ENCODE assay signal across 1 cellular context in the genomic region with DNA sequence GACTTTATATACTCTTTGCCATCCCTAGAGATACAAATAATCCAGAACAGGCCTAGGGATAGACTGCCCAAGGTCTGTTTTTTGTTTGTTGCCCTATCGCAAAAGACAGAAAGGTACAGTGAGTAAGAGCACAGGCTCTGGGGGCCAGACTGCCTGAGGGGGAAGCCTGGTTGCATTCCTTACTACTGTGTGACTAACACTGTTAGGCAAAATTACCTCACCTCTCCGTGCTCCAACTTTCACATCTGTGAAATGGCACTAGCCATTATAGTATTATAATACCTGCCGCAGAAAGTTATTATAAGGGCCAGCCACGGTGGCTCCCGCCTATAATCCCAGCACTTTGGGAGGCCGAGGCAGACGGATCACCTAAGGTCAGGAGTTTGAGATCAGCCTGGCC.
TF ChIP-seq lines count a peak whose summit lies in the region.

No MANE protein-coding gene starts in this region.

TF ChIP-seq in HCT116, 20 proteins besides CTCF, POLR2A, EP300 and RAD21:
- TF ChIP-seq, protein P1, sequence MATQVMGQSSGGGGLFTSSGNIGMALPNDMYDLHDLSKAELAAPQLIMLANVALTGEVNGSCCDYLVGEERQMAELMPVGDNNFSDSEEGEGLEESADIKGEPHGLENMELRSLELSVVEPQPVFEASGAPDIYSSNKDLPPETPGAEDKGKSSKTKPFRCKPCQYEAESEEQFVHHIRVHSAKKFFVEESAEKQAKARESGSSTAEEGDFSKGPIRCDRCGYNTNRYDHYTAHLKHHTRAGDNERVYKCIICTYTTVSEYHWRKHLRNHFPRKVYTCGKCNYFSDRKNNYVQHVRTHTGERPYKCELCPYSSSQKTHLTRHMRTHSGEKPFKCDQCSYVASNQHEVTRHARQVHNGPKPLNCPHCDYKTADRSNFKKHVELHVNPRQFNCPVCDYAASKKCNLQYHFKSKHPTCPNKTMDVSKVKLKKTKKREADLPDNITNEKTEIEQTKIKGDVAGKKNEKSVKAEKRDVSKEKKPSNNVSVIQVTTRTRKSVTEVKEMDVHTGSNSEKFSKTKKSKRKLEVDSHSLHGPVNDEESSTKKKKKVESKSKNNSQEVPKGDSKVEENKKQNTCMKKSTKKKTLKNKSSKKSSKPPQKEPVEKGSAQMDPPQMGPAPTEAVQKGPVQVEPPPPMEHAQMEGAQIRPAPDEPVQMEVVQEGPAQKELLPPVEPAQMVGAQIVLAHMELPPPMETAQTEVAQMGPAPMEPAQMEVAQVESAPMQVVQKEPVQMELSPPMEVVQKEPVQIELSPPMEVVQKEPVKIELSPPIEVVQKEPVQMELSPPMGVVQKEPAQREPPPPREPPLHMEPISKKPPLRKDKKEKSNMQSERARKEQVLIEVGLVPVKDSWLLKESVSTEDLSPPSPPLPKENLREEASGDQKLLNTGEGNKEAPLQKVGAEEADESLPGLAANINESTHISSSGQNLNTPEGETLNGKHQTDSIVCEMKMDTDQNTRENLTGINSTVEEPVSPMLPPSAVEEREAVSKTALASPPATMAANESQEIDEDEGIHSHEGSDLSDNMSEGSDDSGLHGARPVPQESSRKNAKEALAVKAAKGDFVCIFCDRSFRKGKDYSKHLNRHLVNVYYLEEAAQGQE (IDR thresholded peaks at IDR 0.05; ENCODE audit: low read depth), result no peak
- TF ChIP-seq EZH2 (IDR thresholded peaks at IDR 0.05) (no peak), CEBPB (IDR thresholded peaks at IDR 0.05; ENCODE audit: low read depth) (0 out of 2 replicates have a peak, but pooled peaks have one; percentile 21), EZH2phosphoT487 (IDR thresholded peaks at IDR 0.05; ENCODE audit: borderline replicate concordance) (no peak), ZNF274 (IDR thresholded peaks at IDR 0.05; ENCODE audit: low read depth, low read length) (no peak), EGR1 (IDR thresholded peaks at IDR 0.05; ENCODE audit: low read depth) (no peak), ZFX (IDR thresholded peaks at IDR 0.05) (no peak), ELF1 (IDR thresholded peaks at IDR 0.05; ENCODE audit: borderline replicate concordance, low read depth) (no peak), SRF (IDR thresholded peaks at IDR 0.05; ENCODE audit: low read depth) (no peak), CBX3 (IDR thresholded peaks at IDR 0.05; ENCODE audit: low read depth) (peak; percentile 33; the same call in 1 of the 2 replicates), JUND (IDR thresholded peaks at IDR 0.05) (no peak), POLR2AphosphoS5 (IDR thresholded peaks at IDR 0.05; ENCODE audit: low read depth, low read length) (no peak), YY1 (IDR thresholded peaks at IDR 0.05; ENCODE audit: extremely low read depth, insufficient replicate concordance, low read depth, low read length) (no peak)
- TF ChIP-seq, protein P2, sequence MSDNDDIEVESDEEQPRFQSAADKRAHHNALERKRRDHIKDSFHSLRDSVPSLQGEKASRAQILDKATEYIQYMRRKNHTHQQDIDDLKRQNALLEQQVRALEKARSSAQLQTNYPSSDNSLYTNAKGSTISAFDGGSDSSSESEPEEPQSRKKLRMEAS (IDR thresholded peaks at IDR 0.05), result 0 out of 2 replicates have a peak, but pooled peaks have one; percentile 31
- TF ChIP-seq, protein P3, sequence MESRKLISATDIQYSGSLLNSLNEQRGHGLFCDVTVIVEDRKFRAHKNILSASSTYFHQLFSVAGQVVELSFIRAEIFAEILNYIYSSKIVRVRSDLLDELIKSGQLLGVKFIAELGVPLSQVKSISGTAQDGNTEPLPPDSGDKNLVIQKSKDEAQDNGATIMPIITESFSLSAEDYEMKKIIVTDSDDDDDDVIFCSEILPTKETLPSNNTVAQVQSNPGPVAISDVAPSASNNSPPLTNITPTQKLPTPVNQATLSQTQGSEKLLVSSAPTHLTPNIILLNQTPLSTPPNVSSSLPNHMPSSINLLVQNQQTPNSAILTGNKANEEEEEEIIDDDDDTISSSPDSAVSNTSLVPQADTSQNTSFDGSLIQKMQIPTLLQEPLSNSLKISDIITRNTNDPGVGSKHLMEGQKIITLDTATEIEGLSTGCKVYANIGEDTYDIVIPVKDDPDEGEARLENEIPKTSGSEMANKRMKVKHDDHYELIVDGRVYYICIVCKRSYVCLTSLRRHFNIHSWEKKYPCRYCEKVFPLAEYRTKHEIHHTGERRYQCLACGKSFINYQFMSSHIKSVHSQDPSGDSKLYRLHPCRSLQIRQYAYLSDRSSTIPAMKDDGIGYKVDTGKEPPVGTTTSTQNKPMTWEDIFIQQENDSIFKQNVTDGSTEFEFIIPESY (IDR thresholded peaks at IDR 0.05; ENCODE audit: extremely low read depth, insufficient replicate concordance, low read length), result no peak
TF ChIP-seq in HCT116: peak in this region for 3.
